Comparison of ENCODE assay signal across 8 cellular contexts in genomic region chr13:74136089-74136658, GRCh38. TPM values are rescaled to one million over a fixed set of nuclear protein-coding genes. Genes with fewer than 3 reads are reported as not detected.
DNase-seq lines count a peak whose midpoint lies in the region; TF ChIP-seq lines count a peak whose summit lies in the region.

No MANE protein-coding gene starts in this region.

- no peaks in the 10 kb centered on the region for H3K36me3 Mint-ChIP-seq in osteocyte (ENCODE audit: unreplicated experiment)

- no peak overlapping the region for H3K4me3 Mint-ChIP-seq in osteocyte (ENCODE audit: unreplicated experiment)

- TF ChIP-seq CTCF in foreskin fibroblast (IDR thresholded peaks at IDR 0.05; ENCODE audit: low read depth, low read length) = peak; percentile 16
- TF ChIP-seq CTCF in osteocyte (IDR thresholded peaks at IDR 0.05) = peak; percentile 32

- peaks cover 11% of the 10 kb centered on the region for H3K4me1 Mint-ChIP-seq in osteocyte (ENCODE audit: unreplicated experiment)

- no peak overlapping the region for H3K27ac Mint-ChIP-seq in osteocyte (ENCODE audit: unreplicated experiment)

- H3K9me3 Mint-ChIP-seq in osteocyte (ENCODE audit: unreplicated experiment) = no peaks in the 10 kb centered on the region

- H3K27me3 Mint-ChIP-seq in osteocyte (ENCODE audit: unreplicated experiment) = no peaks in the 10 kb centered on the region

- DNase-seq in ELR (ENCODE audit: low read depth) (peak; percentile 57), NCI-H1930 (lab: John Stamatoyannopoulos, UW) (peak; percentile 31 to 37), foreskin fibroblast (peak in 1 of 2 donors; percentile 72), osteocyte (ENCODE audit: extremely low spot score, unreplicated experiment) (no peak), KG1 (lab: John Stamatoyannopoulos, UW) (no peak), GF-D8 (lab: John Stamatoyannopoulos, UW) (no peak), ureter (ENCODE audit: low spot score) (no peak)
- peak; percentile 46 for DNase-seq in activated T-cell treated with anti-CD3 and anti-CD28 coated beads, Interleukin-2, amount 50 U/mL, for 1 hour

- H3K4me3 ChIP-seq in foreskin fibroblast (ENCODE audit: low read depth in 1 of 2, low read length in 2 of 2) = peak overlapping the region; percentile 71 to 89

RNA-seq across cellular contexts. Expression of gene KLF12, which starts 2.0 kb away (rescaled TPM):
- 30.7 and 31.1 TPM in 2 replicates for total RNA-seq in osteocyte
- 12.9 TPM for total RNA-seq in ureter

Comparison
In these comparisons a context has a peak if more than half of its experiments do, and no peak if none do; other contexts are left out.
1. DNase-seq: peak in ELR (single experiment), NCI-H1930 (2 of 2) and activated T-cell treated with anti-CD3 and anti-CD28 coated beads, Interleukin-2, amount 50 U/mL, for 1 hour (single experiment); none in osteocyte (single experiment), KG1 (single experiment), GF-D8 (single experiment) and ureter (single experiment).